Comparison of ENCODE assay signal across 37 cellular contexts in genomic region chr20:40343390-40343789, GRCh38.
"Had no signal": no experiment of that assay in that cellular context is flagged by ENCODE, and none has a peak within 500 bp of the region (broad histone marks: within the 10 kb centered on the region; RNA-seq: fewer than 3 reads in every experiment).

No MANE protein-coding gene starts in this region.

- H3K36me3 Mint-ChIP-seq: activated naive CD4-positive, alpha-beta T cell treated with anti-CD3 and anti-CD28 coated beads, Interleukin-2, amount 10 ng/mL, durations not matched to agents 7 days and 5 days; activated naive CD8-positive, alpha-beta T cell; activated naive CD8-positive, alpha-beta T cell treated with anti-CD3 and anti-CD28 coated beads, Interleukin-2, amount 10 ng/mL, durations not matched to agents 7 days and 5 days; brain had no signal

- H3K27me3 Mint-ChIP-seq: activated naive CD4-positive, alpha-beta T cell treated with anti-CD3 and anti-CD28 coated beads, Interleukin-2, amount 10 ng/mL, durations not matched to agents 7 days and 5 days; activated naive CD8-positive, alpha-beta T cell treated with anti-CD3 and anti-CD28 coated beads, Interleukin-2, amount 10 ng/mL, durations not matched to agents 7 days and 5 days had no signal

- DNase-seq: activated effector memory CD4-positive, alpha-beta T cell treated with anti-CD3 and anti-CD28 coated beads, Interleukin-2, amount 50 U/mL, for 16 hours; activated effector memory CD4-positive, alpha-beta T cell treated with Interleukin-2 at 50 U/mL for 16 hours; activated gamma-delta T cell; activated gamma-delta T cell treated with Interleukin-2 at 50 U/mL for 16 hours; activated naive CD4-positive, alpha-beta T cell; activated naive CD4-positive, alpha-beta T cell treated with anti-CD3 and anti-CD28 coated beads for 36 hours; activated naive CD4-positive, alpha-beta T cell treated with anti-CD3 and anti-CD28 coated beads, Interleukin-2, amount 10 ng/mL, durations not matched to agents 7 days and 5 days; activated naive CD4-positive, alpha-beta T cell treated with anti-CD3 and anti-CD28 coated beads, Interleukin-2, amount 50 U/mL, for 16 hours; activated naive CD4-positive, alpha-beta T cell treated with Interleukin-2 at 50 U/mL for 16 hours; activated naive CD8-positive, alpha-beta T cell treated with anti-CD3 and anti-CD28 coated beads for 36 hours; activated naive CD8-positive, alpha-beta T cell treated with anti-CD3 and anti-CD28 coated beads, Interleukin-2, amount 10 ng/mL, durations not matched to agents 7 days and 5 days; activated naive CD8-positive, alpha-beta T cell treated with anti-CD3 and anti-CD28 coated beads, Interleukin-2, amount 50 U/mL, for 24 hours; activated T-cell treated with anti-CD3 and anti-CD28 coated beads, Interleukin-2, amount 50 U/mL, for 1 hour; activated T-cell treated with anti-CD3 and anti-CD28 coated beads, Interleukin-2, amount 50 U/mL, for 24 hours; activated T-cell treated with anti-CD3 and anti-CD28 coated beads, Interleukin-2, amount 50 U/mL, for 4 hours; activated T-cell treated with anti-CD3 and anti-CD28 coated beads, Interleukin-2, amount 50 U/mL, for 48 hours; activated T-cell treated with anti-CD3 and anti-CD28 coated beads, Interleukin-2, amount 50 U/mL, for 72 hours; adrenal gland; amniotic stem cell; amygdala; anterior cingulate cortex; aorta; body of pancreas; caudate nucleus; central memory CD4-positive, alpha-beta T cell; cerebellar nuclear complex had no signal

- ATAC-seq: activated naive CD4-positive, alpha-beta T cell treated with anti-CD3 and anti-CD28 coated beads, Interleukin-2, amount 50 U/mL, for 72 hours; activated naive CD8-positive, alpha-beta T cell treated with anti-CD3 and anti-CD28 coated beads, Interleukin-2, amount 50 U/mL, for 24 hours; activated T-cell treated with anti-CD3 and anti-CD28 coated beads, Interleukin-2, amount 50 U/mL, for 4 hours; activated T-cell treated with anti-CD3 and anti-CD28 coated beads, Interleukin-2, amount 50 U/mL, for 72 hours; activated T-helper 17 cell treated with anti-CD3 and anti-CD28 coated beads, Interleukin-2, amount 50 U/mL, for 72 hours; body of pancreas had no signal

- H3K4me3 ChIP-seq: adrenal gland, ascending aorta, body of pancreas, breast epithelium, cardiac muscle cell had no signal

- H3K4me1 ChIP-seq: adrenal gland, ascending aorta, body of pancreas, breast epithelium had no signal

- H3K36me3 ChIP-seq: adrenal gland, ascending aorta, breast epithelium, cardiac muscle cell had no signal

- H3K27ac ChIP-seq: adrenal gland, ascending aorta, body of pancreas, breast epithelium, cardiac muscle cell had no signal

- H3K4me1 Mint-ChIP-seq: activated naive CD4-positive, alpha-beta T cell treated with anti-CD3 and anti-CD28 coated beads, Interleukin-2, amount 10 ng/mL, durations not matched to agents 7 days and 5 days; activated naive CD4-positive, alpha-beta T cell treated with anti-CD3 and anti-CD28 coated beads, Interleukin-2, amount 50 U/mL, for 24 hours; activated naive CD8-positive, alpha-beta T cell treated with anti-CD3 and anti-CD28 coated beads for 36 hours; activated naive CD8-positive, alpha-beta T cell treated with anti-CD3 and anti-CD28 coated beads, Interleukin-2, amount 10 ng/mL, durations not matched to agents 7 days and 5 days; activated naive CD8-positive, alpha-beta T cell treated with anti-CD3 and anti-CD28 coated beads, Interleukin-2, amount 50 U/mL, for 24 hours; activated T-helper 17 cell treated with anti-CD3 and anti-CD28 coated beads, Interleukin-2, amount 50 U/mL, for 72 hours; brain; central memory CD8-positive, alpha-beta T cell had no signal

- H3K4me3 Mint-ChIP-seq: activated naive CD4-positive, alpha-beta T cell treated with anti-CD3 and anti-CD28 coated beads for 36 hours; activated naive CD4-positive, alpha-beta T cell treated with anti-CD3 and anti-CD28 coated beads, Interleukin-2, amount 10 ng/mL, durations not matched to agents 7 days and 5 days; activated naive CD4-positive, alpha-beta T cell treated with anti-CD3 and anti-CD28 coated beads, Interleukin-2, amount 50 U/mL, for 24 hours; activated naive CD8-positive, alpha-beta T cell; activated naive CD8-positive, alpha-beta T cell treated with anti-CD3 and anti-CD28 coated beads for 36 hours; activated naive CD8-positive, alpha-beta T cell treated with anti-CD3 and anti-CD28 coated beads, Interleukin-2, amount 10 ng/mL, durations not matched to agents 7 days and 5 days; activated naive CD8-positive, alpha-beta T cell treated with anti-CD3 and anti-CD28 coated beads, Interleukin-2, amount 50 U/mL, for 24 hours; activated T-cell treated with anti-CD3 and anti-CD28 coated beads, Interleukin-2, amount 50 U/mL, for 24 hours; activated T-cell treated with anti-CD3 and anti-CD28 coated beads, Interleukin-2, amount 50 U/mL, for 4 hours; activated T-cell treated with anti-CD3 and anti-CD28 coated beads, Interleukin-2, amount 50 U/mL, for 72 hours; activated T-helper 1 cell treated with anti-CD3 and anti-CD28 coated beads, Interleukin-12 subunit alpha, Interleukin-12 subunit beta, Interleukin-2, Interleukin-4 antibody, amounts not matched to agents 30 ng/mL and 10 ng/mL and 1 ng/mL, durations not matched to agents 14 hours and 24 hours and 36 hours; activated T-helper 17 cell treated with anti-CD3 and anti-CD28 coated beads, Interleukin-2, amount 50 U/mL, for 72 hours; brain; central memory CD8-positive, alpha-beta T cell had no signal

- H3K27ac Mint-ChIP-seq: activated naive CD4-positive, alpha-beta T cell treated with anti-CD3 and anti-CD28 coated beads for 36 hours; activated naive CD4-positive, alpha-beta T cell treated with anti-CD3 and anti-CD28 coated beads, Interleukin-2, amount 10 ng/mL, durations not matched to agents 7 days and 5 days; activated naive CD4-positive, alpha-beta T cell treated with anti-CD3 and anti-CD28 coated beads, Interleukin-2, amount 50 U/mL, for 24 hours; activated naive CD4-positive, alpha-beta T cell treated with anti-CD3 and anti-CD28 coated beads, Interleukin-2, amount 50 U/mL, for 72 hours; activated naive CD8-positive, alpha-beta T cell; activated naive CD8-positive, alpha-beta T cell treated with anti-CD3 and anti-CD28 coated beads for 36 hours; activated naive CD8-positive, alpha-beta T cell treated with anti-CD3 and anti-CD28 coated beads, Interleukin-2, amount 10 ng/mL, durations not matched to agents 7 days and 5 days; activated naive CD8-positive, alpha-beta T cell treated with anti-CD3 and anti-CD28 coated beads, Interleukin-2, amount 50 U/mL, for 24 hours; activated T-cell treated with anti-CD3 and anti-CD28 coated beads, Interleukin-2, amount 50 U/mL, for 24 hours; activated T-cell treated with anti-CD3 and anti-CD28 coated beads, Interleukin-2, amount 50 U/mL, for 72 hours; activated T-helper 17 cell treated with anti-CD3 and anti-CD28 coated beads, Interleukin-2, amount 50 U/mL, for 72 hours; activated T-helper 2 cell treated with anti-CD3 and anti-CD28 coated beads, Interferon-gamma antibody, Interleukin-2, Interleukin-4, amounts not matched to agents 10 μg/mL and 5 μg/mL and 100 μg/mL, durations not matched to agents 14 hours and 24 hours and 36 hours; brain had no signal

- H3K27me3 ChIP-seq: adrenal gland, ascending aorta, body of pancreas, breast epithelium, cardiac muscle cell had no signal
